In the genomic region with DNA sequence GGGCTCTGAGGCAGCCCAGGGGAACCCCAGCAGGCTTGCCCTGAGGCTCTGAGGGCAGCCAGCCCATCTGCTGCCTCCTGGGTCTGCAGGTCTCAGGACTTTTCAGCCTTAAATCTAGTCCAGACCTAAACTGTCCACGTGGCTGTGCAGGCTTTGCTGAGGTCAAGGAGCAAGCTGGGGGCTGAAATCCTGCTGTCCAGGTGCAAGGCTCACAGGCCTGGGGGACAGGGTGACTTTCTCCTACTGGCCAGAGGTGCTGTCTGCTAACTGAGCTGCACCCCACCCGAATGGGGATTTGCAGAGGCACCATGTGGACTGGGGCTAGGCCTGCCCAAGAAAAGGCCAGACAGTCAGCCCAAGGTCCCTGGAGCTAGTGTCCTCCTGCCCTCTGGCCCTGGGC, we compare ENCODE assay signal across 24 cellular contexts. TPM values are rescaled to one million over a fixed set of nuclear protein-coding genes. Genes with fewer than 3 reads are reported as not detected.
"Had no signal": no experiment of that assay in that cellular context is flagged by ENCODE, and none has a peak within 500 bp of the region (broad histone marks: within the 10 kb centered on the region; RNA-seq: fewer than 3 reads in every experiment).

No MANE protein-coding gene starts in this region.

- H3K4me2 ChIP-seq: smooth muscle cell had no signal

- H3K27me3 ChIP-seq: esophagus muscularis mucosa, heart right ventricle, ovary, transverse colon, vagina had no signal

- H3K9me3 ChIP-seq: esophagus muscularis mucosa, heart right ventricle, ovary, transverse colon, vagina had no signal

- H3K4me3 ChIP-seq: esophagus muscularis mucosa, heart right ventricle, ovary, smooth muscle cell, transverse colon, vagina had no signal

- DNase-seq: activated CD4-positive, alpha-beta memory T cell treated with anti-CD3 and anti-CD28 coated beads, Interleukin-2, amount 10 ng/mL, durations not matched to agents 7 days and 5 days; activated CD4-positive, alpha-beta T cell treated with anti-CD3 and anti-CD28 coated beads for 1 hour; activated CD4-positive, alpha-beta T cell treated with anti-CD3 and anti-CD28 coated beads, Interleukin-2, amount 10 ng/mL, durations not matched to agents 7 days and 5 days; activated CD8-positive, alpha-beta memory T cell treated with anti-CD3 and anti-CD28 coated beads, Interleukin-2, amount 50 U/mL, for 48 hours; activated gamma-delta T cell treated with Interleukin-2 at 50 U/mL for 16 hours; activated naive CD4-positive, alpha-beta T cell treated with anti-CD3 and anti-CD28 coated beads, Interleukin-2, amount 50 U/mL, for 16 hours; activated T-cell treated with anti-CD3 and anti-CD28 coated beads, Interleukin-2, amount 50 U/mL, for 24 hours; amygdala; caudate nucleus; endodermal cell; foreskin melanocyte; heart right ventricle; ovary; retina; stimulated activated CD4-positive, alpha-beta T cell treated with anti-CD3 and anti-CD28 coated beads, Interleukin-2, amount 100 ng/mL, for 24 hours; stimulated activated naive CD4-positive, alpha-beta T cell treated with Interleukin-2 at 50 U/mL for 16 hours; T-helper 17 cell; T1000; transverse colon had no signal

- H3K36me3 ChIP-seq: esophagus muscularis mucosa, heart right ventricle, ovary, transverse colon, vagina had no signal

- H3K27ac ChIP-seq: esophagus muscularis mucosa, heart right ventricle, ovary, transverse colon, vagina had no signal

- ATAC-seq: activated T-helper 17 cell treated with anti-CD3 and anti-CD28 coated beads, Interleukin-2, amount 50 U/mL, for 72 hours; heart right ventricle; T-helper 17 cell; WTC11 had no signal

- H3K4me1 ChIP-seq: heart right ventricle had no signal

RNA-seq across cellular contexts. Expression of a gene that starts 32.1 kb away (rescaled TPM):
- total RNA-seq: T-helper 17 cell had no signal
